Comparison of ENCODE assay signal across 1 cellular context in genomic region chr19:35557539-35558399, GRCh38.
TF ChIP-seq lines count a peak whose summit lies in the region.

No MANE protein-coding gene starts in this region.

TF ChIP-seq in endothelial cell of umbilical vein, 7 proteins besides CTCF, POLR2A, EP300 and RAD21:
- TF ChIP-seq MYC (IDR thresholded peaks at IDR 0.05; ENCODE audit: low read depth, low read length) (no peak), POLR2AphosphoS5 (IDR thresholded peaks at IDR 0.05; ENCODE audit: insufficient read depth, low read depth, low read length) (no peak), EZH2 (IDR thresholded peaks at IDR 0.05; ENCODE audit: borderline replicate concordance, low read depth, low read length, severe bottlenecking) (no peak), MAX (IDR thresholded peaks at IDR 0.05; ENCODE audit: insufficient read depth, insufficient read length) (no peak), FOS (IDR thresholded peaks at IDR 0.05; ENCODE audit: borderline replicate concordance, insufficient read depth, low read length) (no peak), JUN (IDR thresholded peaks at IDR 0.05; ENCODE audit: borderline replicate concordance, insufficient read depth, insufficient read length, low read depth) (no peak), GATA2 (IDR thresholded peaks at IDR 0.05; ENCODE audit: insufficient read depth, insufficient read length, low read depth, low read length) (no peak)
TF ChIP-seq in endothelial cell of umbilical vein: peak in this region for 0.
